In genomic region chr1:14712136-14712535, GRCh38 we compare ENCODE assay signal across 8 cellular contexts.
"Had no signal": no experiment of that assay in that cellular context is flagged by ENCODE, and none has a peak within 500 bp of the region (broad histone marks: within the 10 kb centered on the region; RNA-seq: fewer than 3 reads in every experiment).

No MANE protein-coding gene starts in this region.

- DNase-seq: GM23248, GOT3, H7, HFFc6 had no signal

- H3K9me3 ChIP-seq: HAP-1 had no signal

- H3K9ac ChIP-seq: GM23248 had no signal

- FAIRE-seq: HepG2 had no signal

- H3K36me3 ChIP-seq: HAP-1 had no signal

- H3K4me3 ChIP-seq: GM23248, HAP-1 had no signal

- ATAC-seq: HCT116, HepG2 had no signal

- H3K4me1 ChIP-seq: HAP-1 had no signal

- H3K27ac ChIP-seq: GM23248, HL-60 had no signal
